Comparison of ENCODE assay signal across 24 cellular contexts in genomic region chr22:17592201-17592600, GRCh38. TPM values are rescaled to one million over a fixed set of nuclear protein-coding genes. Genes with fewer than 3 reads are reported as not detected.
DNase-seq lines count a peak whose midpoint lies in the region; ATAC-seq, FAIRE-seq and TF ChIP-seq lines count a peak whose summit lies in the region.
"Had no signal": no experiment of that assay in that cellular context is flagged by ENCODE, and none has a peak within 500 bp of the region (broad histone marks: within the 10 kb centered on the region; RNA-seq: fewer than 3 reads in every experiment).

No MANE protein-coding gene starts in this region.

- no peaks in the 10 kb centered on the region for H3K9me3 ChIP-seq in Caco-2
- H3K9me3 ChIP-seq in PC-3 (ENCODE audit: low read length), result no peaks in the 10 kb centered on the region
- no peaks in the 10 kb centered on the region for H3K9me3 ChIP-seq in endothelial cell of umbilical vein (replicated peaks; ENCODE audit: control insufficient read depth, insufficient read depth, low read length)
- no peaks in the 10 kb centered on the region for H3K9me3 ChIP-seq in sigmoid colon
- H3K9me3 ChIP-seq: A549, BE2C had no signal

- peaks cover 4% of the 10 kb centered on the region for H3K36me3 ChIP-seq in Caco-2 (ENCODE audit: control insufficient read depth, insufficient read depth, low read length)
- peaks cover 16% of the 10 kb centered on the region for H3K36me3 ChIP-seq in PC-3 (ENCODE audit: low read depth, low read length)
- peaks cover 19 to 31% of the 10 kb centered on the region in 2 experiments for H3K36me3 ChIP-seq in endothelial cell of umbilical vein (ENCODE audit: control insufficient read depth in 2 of 2, extremely low read depth in 1 of 2, insufficient read depth in 2 of 2, low read length in 2 of 2)
- peaks cover 35 to 76% (median 57%) of the 10 kb centered on the region in 4 donors for H3K36me3 ChIP-seq in sigmoid colon

- H3K9me3 Mint-ChIP-seq in Caco-2 (ENCODE audit: unreplicated experiment), result no peaks in the 10 kb centered on the region
- H3K9me3 Mint-ChIP-seq: H9 had no signal

- H2AFZ ChIP-seq in PC-3 (ENCODE audit: low read length), result no peak overlapping the region
- no peak overlapping the region for H2AFZ ChIP-seq in endothelial cell of umbilical vein (ENCODE audit: low read depth, low read length)
- H2AFZ ChIP-seq: GM23248 had no signal

- ATAC-seq in PC-3, result no peak
- ATAC-seq: A549 had no signal

- TF ChIP-seq POLR2A in endothelial cell of umbilical vein (IDR thresholded peaks at IDR 0.05; ENCODE audit: low read depth, low read length) (no peak), sigmoid colon (IDR thresholded peaks at IDR 0.05) (no peak)

- peaks cover 78% of the 10 kb centered on the region for H3K36me3 Mint-ChIP-seq in Caco-2 (ENCODE audit: insufficient read depth, unreplicated experiment)

- no peaks in the 10 kb centered on the region for H3F3A ChIP-seq in PC-3 (ENCODE audit: low read length, unreplicated experiment)

- no peaks in the 10 kb centered on the region for H3K79me2 ChIP-seq in PC-3 (ENCODE audit: low read length)
- H3K79me2 ChIP-seq in endothelial cell of umbilical vein (ENCODE audit: control insufficient read depth, insufficient read depth, low read length), result no peaks in the 10 kb centered on the region

- H3K27ac Mint-ChIP-seq in Caco-2 (ENCODE audit: unreplicated experiment), result no peak overlapping the region
- H3K27ac Mint-ChIP-seq: H9 had no signal

- H3K9me2 ChIP-seq in PC-3 (replicated peaks; ENCODE audit: low read length), result no peaks in the 10 kb centered on the region

- H3K4me3 Mint-ChIP-seq in Caco-2 (ENCODE audit: unreplicated experiment), result no peak overlapping the region
- H3K4me3 Mint-ChIP-seq: H9 had no signal

- H3K4me2 ChIP-seq in PC-3 (ENCODE audit: low read length) (no peak overlapping the region), endothelial cell of umbilical vein (ENCODE audit: insufficient read depth, low read length) (no peak overlapping the region)
- H3K4me2 ChIP-seq: A549 had no signal

- no peaks in the 10 kb centered on the region for H4K20me1 ChIP-seq in PC-3 (ENCODE audit: low read length)
- H4K20me1 ChIP-seq in endothelial cell of umbilical vein (replicated peaks; ENCODE audit: control insufficient read depth, extremely low read depth, insufficient read depth, low read length), result no peaks in the 10 kb centered on the region

- dilution Hi-C loops in endothelial cell of umbilical vein (cut with MboI; ENCODE audit: extremely low pct_ligation_motif_present, low sequenced_read_pairs), result no loop called here

- no peak overlapping the region for H3K4me3 ChIP-seq in Caco-2 (ENCODE audit: low read depth, low read length)
- H3K4me3 ChIP-seq in PC-3 (ENCODE audit: low read length), result no peak overlapping the region
- H3K4me3 ChIP-seq in endothelial cell of umbilical vein (replicated peaks in 1 of 3; ENCODE audit: insufficient read depth in 1 of 3, low read depth in 1 of 3, low read length in 3 of 3), result no peak overlapping the region
- H3K4me3 ChIP-seq in sigmoid colon, result no peak overlapping the region
- H3K4me3 ChIP-seq: A549, GM23248, SK-N-MC had no signal

- POLR2A ChIA-PET in Caco-2 (lab: Charles Lee), result no interaction called here
- POLR2A ChIA-PET in PC-3 (lab: Charles Lee; ENCODE audit: unreplicated experiment), result no interaction called here
- POLR2A ChIA-PET in endothelial cell of umbilical vein (lab: Charles Lee), result no interaction called here

- TF ChIP-seq EP300 in sigmoid colon (IDR thresholded peaks at IDR 0.05), result no peak

- no peaks in the 10 kb centered on the region for H3K9me1 ChIP-seq in endothelial cell of umbilical vein (replicated peaks; ENCODE audit: control insufficient read depth, extremely low read depth, insufficient read depth, low read length)

- CTCF ChIA-PET in Caco-2 (lab: Charles Lee), result no interaction called here
- CTCF ChIA-PET in PC-3 (lab: Charles Lee), result no interaction called here
- CTCF ChIA-PET in endothelial cell of umbilical vein (lab: Charles Lee), result no interaction called here

- no peak for TF ChIP-seq CTCF in Caco-2 (IDR thresholded peaks at IDR 0.05; ENCODE audit: insufficient read depth in 1 of 2, low read depth in 1 of 2, low read length in 1 of 2, severe bottlenecking in 1 of 2, unreplicated experiment in 1 of 2)
- TF ChIP-seq CTCF in PC-3 (conservative IDR thresholded peaks at IDR 0.05; ENCODE audit: low read depth, low read length), result no peak
- no peak for TF ChIP-seq CTCF in endothelial cell of umbilical vein (IDR thresholded peaks at IDR 0.05; ENCODE audit: extremely low read depth in 1 of 2, insufficient read depth in 1 of 2, low read depth in 1 of 2, low read length in 2 of 2)
- no peak for TF ChIP-seq CTCF in sigmoid colon (IDR thresholded peaks at IDR 0.05)

- WGBS in sigmoid colon, 2 donors, result 91 to 93% methylated on average over 5 of the region's 5 CpGs

- TSS peak; percentile 54 for BruUV-seq in Caco-2 (replicated peaks; lab: Mats Ljungman, UMichigan)
- TSS peak; percentile 27 for BruUV-seq in PC-3 (replicated peaks; lab: Mats Ljungman, UMichigan)
- TSS peak; percentile 37 for BruUV-seq in endothelial cell of umbilical vein (replicated peaks; lab: Mats Ljungman, UMichigan)

- peaks cover under 1% of the 10 kb centered on the region for H3K4me1 Mint-ChIP-seq in Caco-2 (ENCODE audit: low read depth, unreplicated experiment)

- H3K27me3 Mint-ChIP-seq in Caco-2 (ENCODE audit: insufficient read depth, unreplicated experiment), result no peaks in the 10 kb centered on the region

- FAIRE-seq in endothelial cell of umbilical vein (lab: Jason Lieb, UNC), result no peak
- FAIRE-seq: A549, GM12892, GM18507, HTR-8/SVneo had no signal

- intact Hi-C loops in Caco-2 (cut with micrococcal nuclease; ENCODE audit: unreplicated experiment), result no loop called here
- intact Hi-C loops in PC-3 (cut with micrococcal nuclease), result no loop called here
- intact Hi-C loops in endothelial cell of umbilical vein (cut with micrococcal nuclease), result no loop called here
- intact Hi-C loops in sigmoid colon (cut with DNase I), result no loop called here

- DNase-seq in Caco-2 (no peak), PC-3 (no peak), endothelial cell of umbilical vein (ENCODE audit: low read depth, low spot score) (no peak), sigmoid colon (peak; percentile 28), DMS79 (lab: John Stamatoyannopoulos, UW) (no peak), GM03348 (ENCODE audit: low spot score) (no peak)
- no peak for DNase-seq in stimulated activated CD4-positive, alpha-beta T cell treated with anti-CD3 and anti-CD28 coated beads, Interleukin-4, amount 100 ng/mL, for 4 hours
- DNase-seq: BE2C, DMS 273 treated with DMSO at 0.1 percent for 48 hours, DND-41, GM23248, H9, MV-4-11, NCI-H1105 treated with DMSO at 0.1 percent for 48 hours, NCI-H2029 treated with DMSO at 0.1 percent for 48 hours, NCI-H226, NCI-H510A treated with DMSO at 0.1 percent for 48 hours, NCI-H82, SHP77 had no signal

- H3K9ac ChIP-seq in PC-3 (ENCODE audit: low read length) (no peak overlapping the region), endothelial cell of umbilical vein (replicated peaks; ENCODE audit: extremely low read depth, insufficient read depth, low read length) (no peak overlapping the region)
- H3K9ac ChIP-seq: GM23248 had no signal

- H3K27me3 ChIP-seq in Caco-2 (replicated peaks; ENCODE audit: control insufficient read depth, insufficient read depth, low read length) (no peaks in the 10 kb centered on the region), PC-3 (ENCODE audit: low read length) (no peaks in the 10 kb centered on the region), endothelial cell of umbilical vein (ENCODE audit: control insufficient read depth in 2 of 2, insufficient read depth in 2 of 2, low read length in 2 of 2) (no peaks in the 10 kb centered on the region), sigmoid colon (no peaks in the 10 kb centered on the region)
- H3K27me3 ChIP-seq: BE2C had no signal

- no peak overlapping the region for H3K27ac ChIP-seq in PC-3 (ENCODE audit: low read length)
- H3K27ac ChIP-seq in endothelial cell of umbilical vein (ENCODE audit: insufficient read depth, low read depth, low read length), result no peak overlapping the region
- H3K27ac ChIP-seq in sigmoid colon, result peak overlapping the region in 1 of 4 donors; percentile 11
- H3K27ac ChIP-seq: A549, GM23248, SK-N-MC had no signal

- peaks cover under 1% of the 10 kb centered on the region for H3K4me1 ChIP-seq in Caco-2
- H3K4me1 ChIP-seq in PC-3 (ENCODE audit: insufficient read depth, low read length), result no peaks in the 10 kb centered on the region
- no peaks in the 10 kb centered on the region for H3K4me1 ChIP-seq in endothelial cell of umbilical vein (ENCODE audit: control insufficient read depth, extremely low read depth, insufficient read depth, low read length)
- H3K4me1 ChIP-seq in sigmoid colon, result peaks cover 0 to 16% (median 8%) of the 10 kb centered on the region in 4 donors
- H3K4me1 ChIP-seq: A549, BE2C had no signal

RNA-seq across cellular contexts. Expression of gene SLC25A18, which starts 28.9 kb away (rescaled TPM):
- 0.14 TPM in 1 of 2 replicates, not detected in the other for total RNA-seq in Caco-2 (2022)
- total RNA-seq in PC-3 (2014; rRNA removed), result 0.22 TPM in 1 of 2 replicates, not detected in the other
- not detected in 2 replicates for total RNA-seq in endothelial cell of umbilical vein
- not detected in 2 replicates for polyA plus RNA-seq in endothelial cell of umbilical vein
- polyA plus RNA-seq in endothelial cell of umbilical vein (2011; cell fraction: cytosol; rRNA removed), result not detected in 2 replicates
- not detected in 2 replicates for polyA plus RNA-seq in endothelial cell of umbilical vein (2011; cell fraction: nucleus; rRNA removed)
- 0.23 and 0.27 TPM in 2 replicates for polyA plus RNA-seq in endothelial cell of umbilical vein (2012)
- polyA minus RNA-seq in endothelial cell of umbilical vein, result not detected in 2 replicates
- polyA minus RNA-seq in endothelial cell of umbilical vein (2011; cell fraction: cytosol; rRNA and poly(A)+ RNA removed), result not detected
- not detected in 2 replicates for polyA minus RNA-seq in endothelial cell of umbilical vein (2011; cell fraction: nucleus; rRNA and poly(A)+ RNA removed)
- 1 to 10 TPM; 3.9 to 9.1 (median 6.4) TPM for total RNA-seq in sigmoid colon
- 1 to 10 TPM in 1 of 3 donors, under 1 TPM in 1, not detected in 1; 0.99 to 1.2 TPM for polyA plus RNA-seq in sigmoid colon
- total RNA-seq: GM23248 had no signal
- polyA plus RNA-seq: A549, GM23248 had no signal

RNA-seq across cellular contexts. Expression of gene ATP6V1E1, which starts 36.3 kb away (rescaled TPM):
- 139 and 147 TPM in 2 replicates for total RNA-seq in Caco-2 (2022)
- total RNA-seq in PC-3 (2014; rRNA removed), result 74.6 and 89.9 TPM in 2 replicates
- 113 and 118 TPM in 2 replicates for total RNA-seq in endothelial cell of umbilical vein
- polyA plus RNA-seq in endothelial cell of umbilical vein, result 95.2 and 95.9 TPM in 2 replicates
- polyA plus RNA-seq in endothelial cell of umbilical vein (2011; cell fraction: cytosol; rRNA removed), result 93.1 and 96.2 TPM in 2 replicates
- polyA plus RNA-seq in endothelial cell of umbilical vein (2011; cell fraction: nucleus; rRNA removed), result 46.9 and 54.4 TPM in 2 replicates
- polyA plus RNA-seq in endothelial cell of umbilical vein (2012), result 127 and 139 TPM in 2 replicates
- 92.8 and 96.6 TPM in 2 replicates for polyA minus RNA-seq in endothelial cell of umbilical vein
- polyA minus RNA-seq in endothelial cell of umbilical vein (2011; cell fraction: cytosol; rRNA and poly(A)+ RNA removed), result 38.7 TPM
- 25.4 and 34.2 TPM in 2 replicates for polyA minus RNA-seq in endothelial cell of umbilical vein (2011; cell fraction: nucleus; rRNA and poly(A)+ RNA removed)
- total RNA-seq in sigmoid colon, result 100 to 1,000 TPM; 119 to 160 (median 138) TPM
- 100 to 1,000 TPM; 136 to 218 (median 148) TPM for polyA plus RNA-seq in sigmoid colon

RNA-seq across cellular contexts. Expression of gene BCL2L13, which starts 46.4 kb away (rescaled TPM):
- 33.7 and 34.3 TPM in 2 replicates for total RNA-seq in Caco-2 (2022)
- 31.3 TPM in 2 replicates for total RNA-seq in PC-3 (2014; rRNA removed)
- 36.2 TPM in 2 replicates for total RNA-seq in endothelial cell of umbilical vein
- 23.9 and 28.1 TPM in 2 replicates for polyA plus RNA-seq in endothelial cell of umbilical vein
- 36.8 and 39.0 TPM in 2 replicates for polyA plus RNA-seq in endothelial cell of umbilical vein (2011; cell fraction: cytosol; rRNA removed)
- 26.0 and 27.1 TPM in 2 replicates for polyA plus RNA-seq in endothelial cell of umbilical vein (2011; cell fraction: nucleus; rRNA removed)
- 44.9 and 48.0 TPM in 2 replicates for polyA plus RNA-seq in endothelial cell of umbilical vein (2012)
- 45.3 and 59.1 TPM in 2 replicates for polyA minus RNA-seq in endothelial cell of umbilical vein
- 19.6 TPM for polyA minus RNA-seq in endothelial cell of umbilical vein (2011; cell fraction: cytosol; rRNA and poly(A)+ RNA removed)
- polyA minus RNA-seq in endothelial cell of umbilical vein (2011; cell fraction: nucleus; rRNA and poly(A)+ RNA removed), result 13.9 and 18.7 TPM in 2 replicates
- total RNA-seq in sigmoid colon, result 10 to 100 TPM; 59.2 to 68.1 (median 66.8) TPM
- polyA plus RNA-seq in sigmoid colon, result 10 to 100 TPM; 29.4 to 35.9 (median 35.1) TPM
